Comparison of ENCODE assay signal across 1 cellular context in the genomic region with DNA sequence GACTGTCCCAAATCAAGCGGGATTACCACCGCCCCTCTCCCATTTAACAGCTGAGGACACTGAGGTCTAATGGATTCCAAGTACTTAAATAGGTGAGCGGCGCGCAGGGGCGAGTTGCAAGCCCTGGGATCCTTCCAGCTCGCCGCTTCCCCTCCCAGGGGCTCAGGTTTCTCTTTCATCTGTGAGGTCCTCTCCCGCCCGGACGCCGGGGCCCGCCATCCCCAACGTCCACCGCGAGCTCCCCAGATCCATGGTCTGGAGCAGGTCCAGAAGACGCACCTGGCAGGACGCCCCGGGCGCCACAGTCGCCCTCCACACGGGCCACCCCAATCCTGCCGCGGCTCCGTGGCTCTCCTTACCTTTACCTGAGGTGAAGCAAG.
TF ChIP-seq lines count a peak whose summit lies in the region.

No MANE protein-coding gene starts in this region.

TF ChIP-seq in HepG2, 621 proteins besides CTCF, POLR2A, EP300 and RAD21 (continued from another document and continues in another):
- TF ChIP-seq DZIP1 (CRISPR knock-in tag; IDR thresholded peaks at IDR 0.05) (0 out of 2 replicates have a peak, but pooled peaks have one; percentile 79), AHDC1 (CRISPR knock-in tag; IDR thresholded peaks at IDR 0.05; ENCODE audit: borderline replicate concordance) (no peak), ZNF570 (CRISPR knock-in tag; IDR thresholded peaks at IDR 0.05; ENCODE audit: borderline replicate concordance) (no peak), ZBTB40 (IDR thresholded peaks at IDR 0.05) (no peak), ZBTB40 (CRISPR knock-in tag; IDR thresholded peaks at IDR 0.05) (0 out of 2 replicates have a peak, but pooled peaks have one; percentile 82), ZNF207 (IDR thresholded peaks at IDR 0.05; ENCODE audit: borderline replicate concordance) (no peak), HDAC1 (CRISPR knock-in tag; IDR thresholded peaks at IDR 0.05) (no peak; the same call in 1 of the 2 replicates), CCDC6 (CRISPR knock-in tag; IDR thresholded peaks at IDR 0.05) (no peak), PRMT3 (CRISPR knock-in tag; IDR thresholded peaks at IDR 0.05; ENCODE audit: borderline replicate concordance, low read depth) (no peak), ZNF678 (CRISPR knock-in tag; IDR thresholded peaks at IDR 0.05) (no peak)
- TF ChIP-seq, protein P1, sequence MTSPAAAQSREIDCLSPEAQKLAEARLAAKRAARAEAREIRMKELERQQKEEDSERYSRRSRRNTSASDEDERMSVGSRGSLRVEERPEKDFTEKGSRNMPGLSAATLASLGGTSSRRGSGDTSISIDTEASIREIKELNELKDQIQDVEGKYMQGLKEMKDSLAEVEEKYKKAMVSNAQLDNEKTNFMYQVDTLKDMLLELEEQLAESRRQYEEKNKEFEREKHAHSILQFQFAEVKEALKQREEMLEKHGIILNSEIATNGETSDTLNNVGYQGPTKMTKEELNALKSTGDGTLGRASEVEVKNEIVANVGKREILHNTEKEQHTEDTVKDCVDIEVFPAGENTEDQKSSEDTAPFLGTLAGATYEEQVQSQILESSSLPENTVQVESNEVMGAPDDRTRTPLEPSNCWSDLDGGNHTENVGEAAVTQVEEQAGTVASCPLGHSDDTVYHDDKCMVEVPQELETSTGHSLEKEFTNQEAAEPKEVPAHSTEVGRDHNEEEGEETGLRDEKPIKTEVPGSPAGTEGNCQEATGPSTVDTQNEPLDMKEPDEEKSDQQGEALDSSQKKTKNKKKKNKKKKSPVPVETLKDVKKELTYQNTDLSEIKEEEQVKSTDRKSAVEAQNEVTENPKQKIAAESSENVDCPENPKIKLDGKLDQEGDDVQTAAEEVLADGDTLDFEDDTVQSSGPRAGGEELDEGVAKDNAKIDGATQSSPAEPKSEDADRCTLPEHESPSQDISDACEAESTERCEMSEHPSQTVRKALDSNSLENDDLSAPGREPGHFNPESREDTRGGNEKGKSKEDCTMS (CRISPR knock-in tag; conservative IDR thresholded peaks at IDR 0.05): no peak
- TF ChIP-seq, protein P2, sequence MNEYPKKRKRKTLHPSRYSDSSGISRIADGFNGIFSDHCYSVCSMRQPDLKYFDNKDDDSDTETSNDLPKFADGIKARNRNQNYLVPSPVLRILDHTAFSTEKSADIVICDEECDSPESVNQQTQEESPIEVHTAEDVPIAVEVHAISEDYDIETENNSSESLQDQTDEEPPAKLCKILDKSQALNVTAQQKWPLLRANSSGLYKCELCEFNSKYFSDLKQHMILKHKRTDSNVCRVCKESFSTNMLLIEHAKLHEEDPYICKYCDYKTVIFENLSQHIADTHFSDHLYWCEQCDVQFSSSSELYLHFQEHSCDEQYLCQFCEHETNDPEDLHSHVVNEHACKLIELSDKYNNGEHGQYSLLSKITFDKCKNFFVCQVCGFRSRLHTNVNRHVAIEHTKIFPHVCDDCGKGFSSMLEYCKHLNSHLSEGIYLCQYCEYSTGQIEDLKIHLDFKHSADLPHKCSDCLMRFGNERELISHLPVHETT (CRISPR knock-in tag; conservative IDR thresholded peaks at IDR 0.05): 0 out of 2 replicates have a peak, but pooled peaks have one; percentile 29
- TF ChIP-seq, protein P3, sequence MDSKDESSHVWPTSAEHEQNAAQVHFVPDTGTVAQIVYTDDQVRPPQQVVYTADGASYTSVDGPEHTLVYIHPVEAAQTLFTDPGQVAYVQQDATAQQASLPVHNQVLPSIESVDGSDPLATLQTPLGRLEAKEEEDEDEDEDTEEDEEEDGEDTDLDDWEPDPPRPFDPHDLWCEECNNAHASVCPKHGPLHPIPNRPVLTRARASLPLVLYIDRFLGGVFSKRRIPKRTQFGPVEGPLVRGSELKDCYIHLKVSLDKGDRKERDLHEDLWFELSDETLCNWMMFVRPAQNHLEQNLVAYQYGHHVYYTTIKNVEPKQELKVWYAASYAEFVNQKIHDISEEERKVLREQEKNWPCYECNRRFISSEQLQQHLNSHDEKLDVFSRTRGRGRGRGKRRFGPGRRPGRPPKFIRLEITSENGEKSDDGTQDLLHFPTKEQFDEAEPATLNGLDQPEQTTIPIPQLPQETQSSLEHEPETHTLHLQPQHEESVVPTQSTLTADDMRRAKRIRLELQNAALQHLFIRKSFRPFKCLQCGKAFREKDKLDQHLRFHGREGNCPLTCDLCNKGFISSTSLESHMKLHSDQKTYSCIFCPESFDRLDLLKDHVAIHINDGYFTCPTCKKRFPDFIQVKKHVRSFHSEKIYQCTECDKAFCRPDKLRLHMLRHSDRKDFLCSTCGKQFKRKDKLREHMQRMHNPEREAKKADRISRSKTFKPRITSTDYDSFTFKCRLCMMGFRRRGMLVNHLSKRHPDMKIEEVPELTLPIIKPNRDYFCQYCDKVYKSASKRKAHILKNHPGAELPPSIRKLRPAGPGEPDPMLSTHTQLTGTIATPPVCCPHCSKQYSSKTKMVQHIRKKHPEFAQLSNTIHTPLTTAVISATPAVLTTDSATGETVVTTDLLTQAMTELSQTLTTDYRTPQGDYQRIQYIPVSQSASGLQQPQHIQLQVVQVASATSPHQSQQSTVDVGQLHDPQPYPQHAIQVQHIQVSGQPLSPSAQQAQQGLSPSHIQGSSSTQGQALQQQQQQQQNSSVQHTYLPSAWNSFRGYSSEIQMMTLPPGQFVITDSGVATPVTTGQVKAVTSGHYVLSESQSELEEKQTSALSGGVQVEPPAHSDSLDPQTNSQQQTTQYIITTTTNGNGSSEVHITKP (CRISPR knock-in tag; IDR thresholded peaks at IDR 0.05; ENCODE audit: low read depth): no peak
- TF ChIP-seq, protein P4, sequence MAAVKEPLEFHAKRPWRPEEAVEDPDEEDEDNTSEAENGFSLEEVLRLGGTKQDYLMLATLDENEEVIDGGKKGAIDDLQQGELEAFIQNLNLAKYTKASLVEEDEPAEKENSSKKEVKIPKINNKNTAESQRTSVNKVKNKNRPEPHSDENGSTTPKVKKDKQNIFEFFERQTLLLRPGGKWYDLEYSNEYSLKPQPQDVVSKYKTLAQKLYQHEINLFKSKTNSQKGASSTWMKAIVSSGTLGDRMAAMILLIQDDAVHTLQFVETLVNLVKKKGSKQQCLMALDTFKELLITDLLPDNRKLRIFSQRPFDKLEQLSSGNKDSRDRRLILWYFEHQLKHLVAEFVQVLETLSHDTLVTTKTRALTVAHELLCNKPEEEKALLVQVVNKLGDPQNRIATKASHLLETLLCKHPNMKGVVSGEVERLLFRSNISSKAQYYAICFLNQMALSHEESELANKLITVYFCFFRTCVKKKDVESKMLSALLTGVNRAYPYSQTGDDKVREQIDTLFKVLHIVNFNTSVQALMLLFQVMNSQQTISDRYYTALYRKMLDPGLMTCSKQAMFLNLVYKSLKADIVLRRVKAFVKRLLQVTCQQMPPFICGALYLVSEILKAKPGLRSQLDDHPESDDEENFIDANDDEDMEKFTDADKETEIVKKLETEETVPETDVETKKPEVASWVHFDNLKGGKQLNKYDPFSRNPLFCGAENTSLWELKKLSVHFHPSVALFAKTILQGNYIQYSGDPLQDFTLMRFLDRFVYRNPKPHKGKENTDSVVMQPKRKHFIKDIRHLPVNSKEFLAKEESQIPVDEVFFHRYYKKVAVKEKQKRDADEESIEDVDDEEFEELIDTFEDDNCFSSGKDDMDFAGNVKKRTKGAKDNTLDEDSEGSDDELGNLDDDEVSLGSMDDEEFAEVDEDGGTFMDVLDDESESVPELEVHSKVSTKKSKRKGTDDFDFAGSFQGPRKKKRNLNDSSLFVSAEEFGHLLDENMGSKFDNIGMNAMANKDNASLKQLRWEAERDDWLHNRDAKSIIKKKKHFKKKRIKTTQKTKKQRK (IDR thresholded peaks at IDR 0.05; ENCODE audit: low read length): no peak
